In genomic region chr12:92943482-92944250, GRCh38 we compare ENCODE assay signal across 12 cellular contexts. TPM values are rescaled to one million over a fixed set of nuclear protein-coding genes. Genes with fewer than 3 reads are reported as not detected.
DNase-seq lines count a peak whose midpoint lies in the region; ATAC-seq, FAIRE-seq and TF ChIP-seq lines count a peak whose summit lies in the region.
"Had no signal": no experiment of that assay in that cellular context is flagged by ENCODE, and none has a peak within 500 bp of the region (broad histone marks: within the 10 kb centered on the region; RNA-seq: fewer than 3 reads in every experiment).

No MANE protein-coding gene starts in this region.

- TF ChIP-seq CTCF in LNCaP clone FGC (IDR thresholded peaks at IDR 0.05; ENCODE audit: control insufficient read depth, extremely low read depth, insufficient read depth) (0 out of 2 replicates have a peak, but pooled peaks have one; percentile 18), bronchial epithelial cell (IDR thresholded peaks at IDR 0.05; ENCODE audit: insufficient read depth, low read length, severe bottlenecking) (peak; percentile 12), parathyroid adenoma (IDR thresholded peaks at IDR 0.05) (no peak)

- H3K4me1 ChIP-seq in parathyroid adenoma, result no peaks in the 10 kb centered on the region

- H3K79me2 ChIP-seq in parathyroid adenoma, result no peaks in the 10 kb centered on the region

- no peaks in the 10 kb centered on the region for H3K27me3 ChIP-seq in bronchial epithelial cell (ENCODE audit: control insufficient read depth, insufficient read depth, low read length)
- no peaks in the 10 kb centered on the region for H3K27me3 ChIP-seq in parathyroid adenoma (ENCODE audit: control insufficient read depth, insufficient read depth, low read length)
- H3K27me3 ChIP-seq: neutrophil had no signal

- H3K4me3 ChIP-seq in LNCaP clone FGC (ENCODE audit: low read depth, low read length) (no peak overlapping the region), bronchial epithelial cell (ENCODE audit: low read depth, low read length) (no peak overlapping the region), parathyroid adenoma (ENCODE audit: low read depth, low read length) (no peak overlapping the region)

- no peak overlapping the region for H3K4me2 ChIP-seq in parathyroid adenoma (ENCODE audit: low read length)

- H3K9me3 ChIP-seq in parathyroid adenoma (ENCODE audit: control insufficient read depth, low read length), result no peaks in the 10 kb centered on the region
- H3K9me3 ChIP-seq: neutrophil had no signal

- ATAC-seq in HG02588 (IDR thresholded peaks at IDR 0.05; ENCODE audit: unreplicated experiment) (no peak), HG03045 (IDR thresholded peaks at IDR 0.05; ENCODE audit: unreplicated experiment) (no peak)

- no peaks in the 10 kb centered on the region for H3K36me3 ChIP-seq in bronchial epithelial cell (ENCODE audit: control insufficient read depth, insufficient read depth, low read length)
- no peaks in the 10 kb centered on the region for H3K36me3 ChIP-seq in parathyroid adenoma (ENCODE audit: control insufficient read depth, insufficient read depth, low read length)
- H3K36me3 ChIP-seq: neutrophil had no signal

- H3K27ac ChIP-seq in parathyroid adenoma, result no peak overlapping the region
- H3K27ac ChIP-seq: neutrophil had no signal

- FAIRE-seq in GM19239 (lab: Jason Lieb, UNC) (peak; percentile 72), bronchial epithelial cell (lab: Jason Lieb, UNC) (no peak)

- H2AFZ ChIP-seq in parathyroid adenoma, result peak overlapping the region; percentile 3

- no peak overlapping the region for H3K9ac ChIP-seq in parathyroid adenoma

- DNase-seq in GM19239 (ENCODE audit: insufficient read length, low spot score), result no peak
- no peak for DNase-seq in LNCaP clone FGC (ENCODE audit: low read depth)
- no peak for DNase-seq in bronchial epithelial cell (ENCODE audit: low read depth)
- DNase-seq in NCI-H2081 (lab: John Stamatoyannopoulos, UW), result no peak
- DNase-seq in inferior parietal cortex (ENCODE audit: extremely low spot score), result no peak
- DNase-seq: activated CD4-positive, alpha-beta T cell treated with anti-CD3 and anti-CD28 coated beads for 48 hours; amniotic stem cell; hippocampal formation had no signal

RNA-seq across cellular contexts. Expression of gene EEA1, which starts 14.6 kb away (rescaled TPM):
- 8.4 and 13.7 TPM in 2 replicates for total RNA-seq in bronchial epithelial cell
